Comparison of ENCODE assay signal across 29 cellular contexts in the genomic region with DNA sequence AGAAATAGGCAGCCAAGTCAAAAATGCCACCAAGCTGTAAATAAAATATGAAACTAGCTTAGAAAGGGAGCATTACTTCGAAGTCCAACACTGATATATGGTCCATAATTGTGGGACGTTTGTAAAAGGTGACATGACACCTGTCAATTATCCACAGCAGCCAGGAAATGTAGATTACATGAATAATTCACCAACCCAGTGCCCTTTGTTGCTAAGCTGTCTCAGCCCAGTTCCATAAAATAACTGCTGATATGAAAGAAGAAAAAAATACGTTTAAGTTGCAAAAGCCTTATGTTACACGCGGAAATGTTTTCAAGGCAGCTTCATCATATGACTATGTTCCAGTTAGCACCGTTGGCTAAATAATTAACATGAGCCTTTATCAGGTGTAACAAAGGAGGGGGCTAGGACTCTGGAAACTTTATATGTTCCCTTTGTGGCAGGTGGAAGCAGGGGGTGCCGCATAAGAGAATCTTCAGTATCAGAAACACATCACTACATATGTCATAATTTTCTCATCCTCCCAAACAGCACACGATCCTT.
"Had no signal": no experiment of that assay in that cellular context is flagged by ENCODE, and none has a peak within 500 bp of the region (broad histone marks: within the 10 kb centered on the region; RNA-seq: fewer than 3 reads in every experiment).

No MANE protein-coding gene starts in this region.

- H3K27me3 Mint-ChIP-seq: activated CD4-positive, alpha-beta memory T cell treated with anti-CD3 and anti-CD28 coated beads for 36 hours; activated CD4-positive, alpha-beta T cell treated with anti-CD3 and anti-CD28 coated beads, Interleukin-2, amount 10 ng/mL, durations not matched to agents 24 days and 14 days; activated naive CD8-positive, alpha-beta T cell treated with anti-CD3 and anti-CD28 coated beads for 36 hours; brain had no signal

- H3K36me3 Mint-ChIP-seq: activated CD4-positive, alpha-beta memory T cell treated with anti-CD3 and anti-CD28 coated beads for 36 hours; activated naive CD8-positive, alpha-beta T cell treated with anti-CD3 and anti-CD28 coated beads for 36 hours; brain; immature natural killer cell; naive B cell had no signal

- H3K9me3 Mint-ChIP-seq: activated CD4-positive, alpha-beta memory T cell treated with anti-CD3 and anti-CD28 coated beads for 36 hours; activated naive CD4-positive, alpha-beta T cell treated with anti-CD3 and anti-CD28 coated beads for 36 hours; activated naive CD8-positive, alpha-beta T cell treated with anti-CD3 and anti-CD28 coated beads for 36 hours; brain; immature natural killer cell; naive B cell; neural crest cell; T-helper 1 cell treated with Interleukin-12 subunit alpha and Interleukin-12 subunit beta and Interleukin-4 antibody, amounts not matched to agents 30 μg/mL and 1 μg/mL, for 36 hours had no signal

- ATAC-seq: activated CD4-positive, CD25-positive, alpha-beta regulatory T cell treated with anti-CD3 and anti-CD28 coated beads, Interleukin-2, amount 50 U/mL, for 24 hours; heart left ventricle had no signal

- H3K4me3 Mint-ChIP-seq: activated CD4-positive, alpha-beta memory T cell treated with anti-CD3 and anti-CD28 coated beads for 36 hours; activated CD4-positive, alpha-beta T cell treated with anti-CD3 and anti-CD28 coated beads, Interleukin-2, amount 10 ng/mL, durations not matched to agents 24 days and 14 days; activated naive CD4-positive, alpha-beta T cell treated with anti-CD3 and anti-CD28 coated beads for 36 hours; activated naive CD8-positive, alpha-beta T cell treated with anti-CD3 and anti-CD28 coated beads for 36 hours; brain; immature natural killer cell; naive B cell; neural crest cell; T-helper 1 cell treated with Interleukin-12 subunit alpha and Interleukin-12 subunit beta and Interleukin-4 antibody, amounts not matched to agents 30 μg/mL and 1 μg/mL, for 36 hours had no signal

- H3K27ac Mint-ChIP-seq: activated CD4-positive, alpha-beta memory T cell treated with anti-CD3 and anti-CD28 coated beads for 36 hours; activated CD4-positive, alpha-beta T cell treated with anti-CD3 and anti-CD28 coated beads, Interleukin-2, amount 10 ng/mL, durations not matched to agents 24 days and 14 days; activated naive CD4-positive, alpha-beta T cell treated with anti-CD3 and anti-CD28 coated beads for 36 hours; activated naive CD8-positive, alpha-beta T cell treated with anti-CD3 and anti-CD28 coated beads for 36 hours; immature natural killer cell; naive B cell; T-helper 1 cell treated with Interleukin-12 subunit alpha and Interleukin-12 subunit beta and Interleukin-4 antibody, amounts not matched to agents 30 μg/mL and 1 μg/mL, for 36 hours had no signal

- DNase-seq: activated CD4-positive, alpha-beta memory T cell treated with anti-CD3 and anti-CD28 coated beads for 36 hours; activated CD4-positive, alpha-beta T cell treated with anti-CD3 and anti-CD28 coated beads, Interleukin-2, amount 10 ng/mL, durations not matched to agents 24 days and 14 days; activated effector memory CD4-positive, alpha-beta T cell treated with Interleukin-2 at 50 U/mL for 16 hours; activated naive CD4-positive, alpha-beta T cell treated with anti-CD3 and anti-CD28 coated beads for 36 hours; activated naive CD8-positive, alpha-beta T cell treated with anti-CD3 and anti-CD28 coated beads for 36 hours; activated T-cell treated with anti-CD3 and anti-CD28 coated beads, Interleukin-2, amount 50 U/mL, for 48 hours; adrenal gland; aorta; cortex of kidney; foreskin keratinocyte; heart left ventricle; hypothalamus; immature natural killer cell; lower lobe of right lung; mesenchymal stem cell; naive B cell; right cardiac atrium; SK-N-SH; stimulated activated CD4-positive, alpha-beta T cell treated with anti-CD3 and anti-CD28 coated beads, Interleukin-2, amount 100 ng/mL, for 48 hours; stimulated activated naive CD4-positive, alpha-beta T cell treated with Interleukin-2 at 50 U/mL for 16 hours; SW 1271; T-helper 9 cell; testis; trophoblast cell; WERI-Rb-1 had no signal

- H3K4me1 Mint-ChIP-seq: immature natural killer cell had no signal
